8 cellular contexts compared by ENCODE assay signal in genomic region chr6:40170856-40171255, GRCh38.
"Had no signal": no experiment of that assay in that cellular context is flagged by ENCODE, and none has a peak within 500 bp of the region (broad histone marks: within the 10 kb centered on the region; RNA-seq: fewer than 3 reads in every experiment).

No MANE protein-coding gene starts in this region.

- H3K4me1 ChIP-seq: HAP-1 had no signal

- DNase-seq: GM23248, GOT3, H7, HFFc6 had no signal

- H2AFZ ChIP-seq: GM23248 had no signal

- H3K27ac ChIP-seq: GM23248, HL-60 had no signal

- ATAC-seq: HCT116, HepG2 had no signal

- H3K36me3 ChIP-seq: HAP-1 had no signal

- H3K9ac ChIP-seq: GM23248 had no signal

- H3K9me3 ChIP-seq: HAP-1 had no signal

- H3K4me3 ChIP-seq: GM23248, HAP-1 had no signal
